Comparison of ENCODE assay signal across 1 cellular context in genomic region chr6:11043552-11043960, GRCh38.
TF ChIP-seq lines count a peak whose summit lies in the region.

No MANE protein-coding gene starts in this region.

TF ChIP-seq in HEK293, 187 proteins besides CTCF, POLR2A, EP300 and RAD21 (continued from another document):
- TF ChIP-seq ZBTB11 (tag by site-specific recombination; conservative IDR thresholded peaks at IDR 0.05; ENCODE audit: low read depth) (no peak), ZNF302 (tag by site-specific recombination; IDR thresholded peaks at IDR 0.05; ENCODE audit: low read depth) (no peak), ZNF704 (tag by site-specific recombination; IDR thresholded peaks at IDR 0.05) (no peak), ZNF202 (tag by site-specific recombination; IDR thresholded peaks at IDR 0.05; ENCODE audit: borderline replicate concordance) (no peak), ZNF580 (tag by site-specific recombination; IDR thresholded peaks at IDR 0.05) (no peak), ZNF791 (tag by site-specific recombination; IDR thresholded peaks at IDR 0.05) (no peak), ZBTB26 (tag by site-specific recombination; optimal IDR thresholded peaks at IDR 0.05) (peak; percentile 83), KLF8 (tag by site-specific recombination; IDR thresholded peaks at IDR 0.05) (peak; percentile 48; the same call in 1 of the 2 replicates), ZNF629 (tag by site-specific recombination; IDR thresholded peaks at IDR 0.05) (no peak; the same call in 1 of the 2 replicates), ZNF311 (tag by site-specific recombination; IDR thresholded peaks at IDR 0.05; ENCODE audit: borderline replicate concordance) (no peak), ZBTB21 (tag by site-specific recombination; IDR thresholded peaks at IDR 0.05) (no peak), ZNF416 (tag by site-specific recombination; IDR thresholded peaks at IDR 0.05) (no peak), PRDM4 (tag by site-specific recombination; IDR thresholded peaks at IDR 0.05) (no peak), PRDM6 (tag by site-specific recombination; IDR thresholded peaks at IDR 0.05) (no peak), ZNF776 (tag by site-specific recombination; IDR thresholded peaks at IDR 0.05; ENCODE audit: borderline replicate concordance) (no peak), KLF1 (tag by site-specific recombination; IDR thresholded peaks at IDR 0.05) (no peak), ZNF423 (tag by site-specific recombination; IDR thresholded peaks at IDR 0.05) (no peak), KLF16 (tag by site-specific recombination; IDR thresholded peaks at IDR 0.05) (no peak), ZNF701 (tag by site-specific recombination; IDR thresholded peaks at IDR 0.05) (no peak), ZNF140 (tag by site-specific recombination; IDR thresholded peaks at IDR 0.05) (no peak), ZNF132 (tag by site-specific recombination; IDR thresholded peaks at IDR 0.05; ENCODE audit: borderline replicate concordance) (no peak), ZXDB (tag by site-specific recombination; IDR thresholded peaks at IDR 0.05) (0 out of 2 replicates have a peak, but pooled peaks have one; percentile 31)
- TF ChIP-seq, protein P1, sequence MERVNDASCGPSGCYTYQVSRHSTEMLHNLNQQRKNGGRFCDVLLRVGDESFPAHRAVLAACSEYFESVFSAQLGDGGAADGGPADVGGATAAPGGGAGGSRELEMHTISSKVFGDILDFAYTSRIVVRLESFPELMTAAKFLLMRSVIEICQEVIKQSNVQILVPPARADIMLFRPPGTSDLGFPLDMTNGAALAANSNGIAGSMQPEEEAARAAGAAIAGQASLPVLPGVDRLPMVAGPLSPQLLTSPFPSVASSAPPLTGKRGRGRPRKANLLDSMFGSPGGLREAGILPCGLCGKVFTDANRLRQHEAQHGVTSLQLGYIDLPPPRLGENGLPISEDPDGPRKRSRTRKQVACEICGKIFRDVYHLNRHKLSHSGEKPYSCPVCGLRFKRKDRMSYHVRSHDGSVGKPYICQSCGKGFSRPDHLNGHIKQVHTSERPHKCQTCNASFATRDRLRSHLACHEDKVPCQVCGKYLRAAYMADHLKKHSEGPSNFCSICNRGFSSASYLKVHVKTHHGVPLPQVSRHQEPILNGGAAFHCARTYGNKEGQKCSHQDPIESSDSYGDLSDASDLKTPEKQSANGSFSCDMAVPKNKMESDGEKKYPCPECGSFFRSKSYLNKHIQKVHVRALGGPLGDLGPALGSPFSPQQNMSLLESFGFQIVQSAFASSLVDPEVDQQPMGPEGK (tag by site-specific recombination; IDR thresholded peaks at IDR 0.05): peak; percentile 38; the same call in 1 of the 2 replicates
- TF ChIP-seq, protein P2, sequence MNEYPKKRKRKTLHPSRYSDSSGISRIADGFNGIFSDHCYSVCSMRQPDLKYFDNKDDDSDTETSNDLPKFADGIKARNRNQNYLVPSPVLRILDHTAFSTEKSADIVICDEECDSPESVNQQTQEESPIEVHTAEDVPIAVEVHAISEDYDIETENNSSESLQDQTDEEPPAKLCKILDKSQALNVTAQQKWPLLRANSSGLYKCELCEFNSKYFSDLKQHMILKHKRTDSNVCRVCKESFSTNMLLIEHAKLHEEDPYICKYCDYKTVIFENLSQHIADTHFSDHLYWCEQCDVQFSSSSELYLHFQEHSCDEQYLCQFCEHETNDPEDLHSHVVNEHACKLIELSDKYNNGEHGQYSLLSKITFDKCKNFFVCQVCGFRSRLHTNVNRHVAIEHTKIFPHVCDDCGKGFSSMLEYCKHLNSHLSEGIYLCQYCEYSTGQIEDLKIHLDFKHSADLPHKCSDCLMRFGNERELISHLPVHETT (tag by site-specific recombination; IDR thresholded peaks at IDR 0.05): 0 out of 2 replicates have a peak, but pooled peaks have one; percentile 11
